Comparison of ENCODE assay signal across 10 cellular contexts in genomic region chr6:111589366-111589765, GRCh38. TPM values are rescaled to one million over a fixed set of nuclear protein-coding genes. Genes with fewer than 3 reads are reported as not detected.
DNase-seq lines count a peak whose midpoint lies in the region; ATAC-seq, FAIRE-seq and TF ChIP-seq lines count a peak whose summit lies in the region.
"Had no signal": no experiment of that assay in that cellular context is flagged by ENCODE, and none has a peak within 500 bp of the region (broad histone marks: within the 10 kb centered on the region; RNA-seq: fewer than 3 reads in every experiment).

No MANE protein-coding gene starts in this region.

- peaks cover 9 to 30% of the 10 kb centered on the region in 2 donors for H3K4me1 ChIP-seq in small intestine (ENCODE audit: control insufficient read depth in 2 of 2, insufficient read depth in 1 of 2, low read depth in 1 of 2, low read length in 1 of 2)

- no peaks in the 10 kb centered on the region for H3K9me3 ChIP-seq in small intestine (ENCODE audit: control insufficient read depth, low read depth)

- intact Hi-C loops in posterior cingulate gyrus (cut with DNase I) (no loop called here), head of caudate nucleus (cut with DNase I) (no loop called here)

- ATAC-seq in GM18907 (IDR thresholded peaks at IDR 0.05; ENCODE audit: unreplicated experiment) = no peak

- H3K27ac ChIP-seq in small intestine (ENCODE audit: low read depth in 1 of 2, low read length in 1 of 2) = peak overlapping the region; percentile 30 to 83

- DNase-seq in H4 (ENCODE audit: low spot score) = peak; percentile 76
- DNase-seq in SW 1271 (lab: John Stamatoyannopoulos, UW) = peak; percentile 69 to 87
- DNase-seq in foreskin fibroblast = peak; percentile 92 to 96
- DNase-seq in small intestine = peak; percentile 63
- DNase-seq in NCI-H2196 (lab: John Stamatoyannopoulos, UW; ENCODE audit: unreplicated experiment) = no peak
- DNase-seq in posterior cingulate gyrus = no peak
- DNase-seq in head of caudate nucleus = no peak
- DNase-seq: activated naive CD8-positive, alpha-beta T cell treated with anti-CD3 and anti-CD28 coated beads, Interleukin-2, amount 10 ng/mL, durations not matched to agents 7 days and 5 days; OCI-M1 had no signal

- H3K27me3 ChIP-seq in small intestine (ENCODE audit: control insufficient read depth in 2 of 2, insufficient read depth in 2 of 2, low read length in 2 of 2) = no peaks in the 10 kb centered on the region

- H3K4me3 ChIP-seq in foreskin fibroblast (ENCODE audit: low read depth in 1 of 2, low read length in 2 of 2) (no peak overlapping the region), small intestine (ENCODE audit: low read depth in 1 of 2, low read length in 2 of 2) (no peak overlapping the region)

- FAIRE-seq in small intestine (lab: Jason Lieb, UNC) = no peak

- H3K36me3 ChIP-seq in small intestine (ENCODE audit: control insufficient read depth in 2 of 2, insufficient read depth in 2 of 2, low read length in 2 of 2) = peaks cover 0 to 2% of the 10 kb centered on the region in 2 donors

- 39 to 66% (median 48%) methylated on average over 3 of the region's 3 CpGs for WGBS in small intestine, 3 donors

- no peak for TF ChIP-seq CTCF in foreskin fibroblast (IDR thresholded peaks at IDR 0.05; ENCODE audit: low read depth, low read length)

RNA-seq across cellular contexts. Expression of gene TRAF3IP2, which starts 16.3 kb away (rescaled TPM):
- total RNA-seq in H4 (2014; rRNA removed; shearing (Covaris generic)) = 22.8 and 23.7 TPM in 2 replicates
- 10 to 100 TPM; 40.4 to 50.0 (median 40.9) TPM for polyA plus RNA-seq in small intestine

Comparison
In these comparisons a context has a peak if more than half of its experiments do, and no peak if none do; other contexts are left out.
1. DNase-seq: peak in H4 (single experiment), SW 1271 (2 of 2), foreskin fibroblast (2 of 2) and small intestine (single experiment); none in NCI-H2196 (single experiment), posterior cingulate gyrus (0 of 10) and head of caudate nucleus (0 of 42).